In genomic region chr12:116384629-116385485, GRCh38 we compare ENCODE assay signal across 11 cellular contexts.
A peak's percentile ranks its signal among the peaks of the same experiment; 100 is the strongest.
DNase-seq lines count a peak whose midpoint lies in the region; ATAC-seq and TF ChIP-seq lines count a peak whose summit lies in the region.
"Had no signal": no experiment of that assay in that cellular context is flagged by ENCODE, and none has a peak within 500 bp of the region (broad histone marks: within the 10 kb centered on the region; RNA-seq: fewer than 3 reads in every experiment).

No MANE protein-coding gene starts in this region.

- H3K27me3 ChIP-seq in DND-41 (ENCODE audit: insufficient read depth, low read length, poor library complexity), result no peaks in the 10 kb centered on the region
- H3K27me3 ChIP-seq in IMR-90 (ENCODE audit: control insufficient read depth, insufficient read depth, low read length), result no peaks in the 10 kb centered on the region
- H3K27me3 ChIP-seq: colonic mucosa had no signal

- no peak for TF ChIP-seq POLR2A in IMR-90 (IDR thresholded peaks at IDR 0.05; ENCODE audit: low read depth, low read length)

- H3K4me3 Mint-ChIP-seq in T-cell, result no peak overlapping the region

- H3K9me1 ChIP-seq in IMR-90 (ENCODE audit: insufficient read depth, low read length), result peaks cover 36% of the 10 kb centered on the region

- peak overlapping the region; percentile 91 for H2BK20ac ChIP-seq in IMR-90 (ENCODE audit: low read depth, low read length)

- H3K14ac ChIP-seq in IMR-90 (replicated peaks; ENCODE audit: low read depth, low read length), result peak overlapping the region; percentile 29; the same call in 1 of the 2 replicates

- 0 out of 2 replicates have a peak overlapping the region, but pooled peaks have one; percentile 16 for H3K56ac ChIP-seq in IMR-90 (ENCODE audit: extremely low read depth, insufficient read depth, low read length)

- no peak overlapping the region for H3K4me3 ChIP-seq in DND-41 (ENCODE audit: low read depth in 1 of 2, low read length in 2 of 2)
- no peak overlapping the region for H3K4me3 ChIP-seq in IMR-90 (ENCODE audit: insufficient read depth, low read depth, low read length)
- H3K4me3 ChIP-seq: colonic mucosa had no signal

- no peak overlapping the region; the same call in 1 of the 2 replicates for H3K23ac ChIP-seq in IMR-90 (ENCODE audit: low read depth, low read length)

- H3K27me3 Mint-ChIP-seq in T-cell, result peaks cover 0 to 14% of the 10 kb centered on the region in 2 donors

- H2AFZ ChIP-seq in DND-41 (ENCODE audit: low read depth, low read length) (no peak overlapping the region), IMR-90 (replicated peaks; ENCODE audit: low read length, poor library complexity) (no peak overlapping the region)

- H3K36me3 ChIP-seq in DND-41 (ENCODE audit: insufficient read depth, low read length) (no peaks in the 10 kb centered on the region), IMR-90 (ENCODE audit: control insufficient read depth, insufficient read depth, low read length) (no peaks in the 10 kb centered on the region)
- H3K36me3 ChIP-seq: colonic mucosa had no signal

- H3K4me2 ChIP-seq in DND-41 (ENCODE audit: insufficient read depth, low read length) (no peak overlapping the region), IMR-90 (ENCODE audit: low read depth, low read length) (no peak overlapping the region)

- H2BK5ac ChIP-seq in IMR-90 (ENCODE audit: low read depth, low read length, poor library complexity, severe bottlenecking), result peak overlapping the region; percentile 21

- H2AK9ac ChIP-seq in IMR-90 (replicated peaks; ENCODE audit: low read depth, low read length, poor library complexity), result peak overlapping the region; percentile 17

- H3K9ac ChIP-seq in DND-41 (ENCODE audit: low read depth, low read length), result no peak overlapping the region
- H3K9ac ChIP-seq in IMR-90 (ENCODE audit: low read depth, low read length), result no peak overlapping the region

- peak overlapping the region; percentile 74 for H2BK120ac ChIP-seq in IMR-90 (ENCODE audit: low read depth, low read length)

- DNase-seq in DND-41 (peak; percentile 21), IMR-90 (peak; percentile 76), SIG-M5 treated with dmso at 0.1 percent for 504 hours (lab: John Stamatoyannopoulos, UW; ENCODE audit: unreplicated experiment) (peak; percentile 81), iris pigment epithelial cell (ENCODE audit: low read depth) (peak; percentile 72), T-cell (no peak)
- no peak for DNase-seq in activated CD8-positive, alpha-beta memory T cell treated with anti-CD3 and anti-CD28 coated beads, Interleukin-2, amount 50 U/mL, for 4 hours
- no peak for DNase-seq in activated CD8-positive, alpha-beta memory T cell treated with anti-CD3 and anti-CD28 coated beads for 24 hours
- DNase-seq: activated CD4-positive, alpha-beta T cell treated with anti-CD3 and anti-CD28 coated beads, Interleukin-2, amount 50 U/mL, for 4 hours; colonic mucosa; stimulated activated CD4-positive, alpha-beta T cell treated with anti-CD3 and anti-CD28 coated beads, Interleukin-4, amount 100 ng/mL, for 24 hours had no signal

- POLR2A ChIA-PET in IMR-90 (lab: Charles Lee; ENCODE audit: unreplicated experiment) (no interaction called here), T-cell (lab: Charles Lee) (no interaction called here)

- H4K91ac ChIP-seq in IMR-90 (ENCODE audit: insufficient read depth, low read depth, low read length), result peak overlapping the region; percentile 14

- H2AK5ac ChIP-seq in IMR-90 (ENCODE audit: low read depth, low read length), result peak overlapping the region; percentile 96

- dilution Hi-C loops in IMR-90 (cut with HindIII; ENCODE audit: low sequenced_read_pairs, unreplicated experiment), result no loop called here

- no peaks in the 10 kb centered on the region for H3K9me3 ChIP-seq in DND-41 (ENCODE audit: insufficient read depth, low read length, severe bottlenecking)
- no peaks in the 10 kb centered on the region for H3K9me3 ChIP-seq in IMR-90 (ENCODE audit: control insufficient read depth, insufficient read depth, low read length)
- H3K9me3 ChIP-seq: colonic mucosa had no signal

- intact Hi-C loops in IMR-90 (cut with micrococcal nuclease), result loop anchor here (5.0 kb wide), 2 partner anchors 42 to 147 kb away; no protein-coding TSS in a partner anchor

- no TSS peak for BruUV-seq in IMR-90 (replicated peaks; lab: Mats Ljungman, UMichigan)

- H3K36me3 Mint-ChIP-seq in T-cell, result no peaks in the 10 kb centered on the region

- 0 out of 4 replicates have a peak overlapping the region, but pooled peaks of 1 of the 2 experiments have one; percentile 33 for H4K8ac ChIP-seq in IMR-90 (ENCODE audit: low read depth in 2 of 2, low read length in 2 of 2)

- no peaks in the 10 kb centered on the region for H3K79me2 ChIP-seq in DND-41 (ENCODE audit: insufficient read depth, low read length)

- peaks cover 0 to 3% (median 2%) of the 10 kb centered on the region in 3 donors for H3K4me1 Mint-ChIP-seq in T-cell

- in situ Hi-C loops in IMR-90 (cut with MboI; ENCODE audit: low sequenced_read_pairs), result no loop called here

- TF ChIP-seq RAD21 in IMR-90 (IDR thresholded peaks at IDR 0.05; ENCODE audit: low read length), result no peak

- no peaks in the 10 kb centered on the region for H3K9me3 Mint-ChIP-seq in T-cell

- peak overlapping the region; percentile 87 for H3K4ac ChIP-seq in IMR-90 (ENCODE audit: low read depth, low read length)

- H3K27ac Mint-ChIP-seq in T-cell, result no peak overlapping the region

- WGBS in IMR-90 (ENCODE audit: extremely low coverage in 2 of 2, insufficient read length in 1 of 2), 2 experiments, result 80% methylated on average over 1 of the region's 7 CpGs; no CpG with 5 or more reads in 1 of the 2 experiments

- TF ChIP-seq CTCF in DND-41 (IDR thresholded peaks at IDR 0.05; ENCODE audit: borderline replicate concordance, extremely low read depth, low read length, poor library complexity, severe bottlenecking), result no peak
- no peak for TF ChIP-seq CTCF in IMR-90 (conservative IDR thresholded peaks at IDR 0.05; ENCODE audit: low read depth, low read length)

- ATAC-seq in DND-41 (ENCODE audit: insufficient read depth, low read depth), result no peak
- ATAC-seq in IMR-90 (ENCODE audit: low read depth), result no peak
- no peak for ATAC-seq in HG03460 (IDR thresholded peaks at IDR 0.05; ENCODE audit: unreplicated experiment)
- no peak for ATAC-seq in T-cell (replicated peaks in 1 of 4)

- H4K5ac ChIP-seq in IMR-90 (ENCODE audit: low read depth, low read length), result peak overlapping the region; percentile 44

- H4K20me1 ChIP-seq in DND-41 (ENCODE audit: insufficient read depth, low read length), result no peaks in the 10 kb centered on the region
- no peaks in the 10 kb centered on the region for H4K20me1 ChIP-seq in IMR-90 (ENCODE audit: insufficient read depth, low read length)

- H3K27ac ChIP-seq in DND-41 (ENCODE audit: low read length), result no peak overlapping the region
- no peak overlapping the region for H3K27ac ChIP-seq in IMR-90 (ENCODE audit: insufficient read depth, low read length)
- H3K27ac ChIP-seq: colonic mucosa had no signal

- H3K18ac ChIP-seq in IMR-90 (ENCODE audit: low read depth, low read length), result no peak overlapping the region

- H3K4me1 ChIP-seq in DND-41 (ENCODE audit: insufficient read depth, low read length), result peaks cover 8% of the 10 kb centered on the region; the same call in 1 of the 2 replicates
- peaks cover 32% of the 10 kb centered on the region for H3K4me1 ChIP-seq in IMR-90 (ENCODE audit: control insufficient read depth, insufficient read depth, low read length)
- H3K4me1 ChIP-seq: colonic mucosa had no signal

- H2BK15ac ChIP-seq in IMR-90 (ENCODE audit: low read depth, low read length), result peak overlapping the region; percentile 69; the same call in 2 of the 3 replicates

- H3K79me1 ChIP-seq in IMR-90 (ENCODE audit: low read depth in 1 of 2, low read length in 2 of 2), result peaks cover 7 to 39% of the 10 kb centered on the region in 2 experiments; a peak in 3 of 4 replicates

- CTCF ChIA-PET in IMR-90 (lab: Yijun Ruan, JAX) (interaction anchor here (0.6 kb wide), 1 partner anchor 227 kb away, joined by 3 read pairs; no protein-coding TSS in a partner anchor), T-cell (lab: Charles Lee) (interaction anchor here (0.6 to 0.7 kb wide), 2 partner anchors 27 to 1943 kb away, joined by 3 to 7 read pairs; no protein-coding TSS in a partner anchor)

TF ChIP-seq in IMR-90, 13 proteins besides CTCF, POLR2A, EP300 and RAD21:
- no peak for TF ChIP-seq BHLHE40 (IDR thresholded peaks at IDR 0.05; ENCODE audit: low read depth, low read length)
- peak; percentile 42 for TF ChIP-seq RCOR1 (IDR thresholded peaks at IDR 0.05; ENCODE audit: insufficient replicate concordance, low read length)

Comparison
In these comparisons a context has a peak if more than half of its experiments do, and no peak if none do; other contexts are left out.
1. DNase-seq: peak in DND-41 (single experiment), IMR-90 (single experiment), SIG-M5 treated with dmso at 0.1 percent for 504 hours (single experiment) and iris pigment epithelial cell (single experiment); none in activated CD8-positive, alpha-beta memory T cell treated with anti-CD3 and anti-CD28 coated beads, Interleukin-2, amount 50 U/mL, for 4 hours (single experiment), activated CD8-positive, alpha-beta memory T cell treated with anti-CD3 and anti-CD28 coated beads for 24 hours (single experiment) and T-cell (0 of 34).